ENCODE assay signal across 17 cellular contexts in genomic region chr1:27744556-27744955, GRCh38.
"Had no signal": no experiment of that assay in that cellular context is flagged by ENCODE, and none has a peak within 500 bp of the region (broad histone marks: within the 10 kb centered on the region; RNA-seq: fewer than 3 reads in every experiment).

No MANE protein-coding gene starts in this region.

- H3K27me3 Mint-ChIP-seq: naive thymus-derived CD4-positive, alpha-beta T cell; stimulated activated memory B cell treated with anti-CD40 and anti-IgM and Interleukin-4, amounts not matched to agents 10 μg/mL and 1 μg/mL and 100 μg/mL, for 72 hours; stimulated activated naive CD8-positive, alpha-beta T cell treated with anti-CD3 and anti-CD28 coated beads, Interleukin-15, Interleukin-2, amounts not matched to agents 100 ng/mL and 50 ng/mL, for 24 hours had no signal

- H3K9me3 Mint-ChIP-seq: naive thymus-derived CD4-positive, alpha-beta T cell; stimulated activated memory B cell treated with anti-CD40 and anti-IgM and Interleukin-4, amounts not matched to agents 10 μg/mL and 1 μg/mL and 100 μg/mL, for 72 hours; stimulated activated naive CD8-positive, alpha-beta T cell treated with anti-CD3 and anti-CD28 coated beads, Interleukin-15, Interleukin-2, amounts not matched to agents 100 ng/mL and 50 ng/mL, for 24 hours had no signal

- DNase-seq: dermis blood vessel endothelial cell; foreskin melanocyte; head of caudate nucleus; kidney glomerular epithelial cell; naive thymus-derived CD4-positive, alpha-beta T cell; spleen; stimulated activated CD4-positive, alpha-beta T cell treated with anti-CD3 and anti-CD28 coated beads, Interleukin-15, amount 100 ng/mL, for 24 hours; stimulated activated CD4-positive, alpha-beta T cell treated with anti-CD3 and anti-CD28 coated beads, Interleukin-1b, Interleukin-23, amount 100 ng/mL, for 48 hours; stimulated activated CD4-positive, alpha-beta T cell treated with anti-CD3 and anti-CD28 coated beads, Interleukin-4, amount 100 ng/mL, for 24 hours; tibial artery; upper lobe of right lung had no signal

- H3K4me1 Mint-ChIP-seq: stimulated activated memory B cell treated with anti-CD40 and anti-IgM and Interleukin-4, amounts not matched to agents 10 μg/mL and 1 μg/mL and 100 μg/mL, for 72 hours had no signal

- H3K4me3 ChIP-seq: hepatocyte, spleen, tibial artery, upper lobe of right lung had no signal

- H3K27me3 ChIP-seq: hepatocyte, neutrophil, spleen, tibial artery, upper lobe of right lung had no signal

- FAIRE-seq: colon had no signal

- H3K9me3 ChIP-seq: neutrophil, spleen, tibial artery, upper lobe of right lung had no signal

- H3K4me3 Mint-ChIP-seq: naive thymus-derived CD4-positive, alpha-beta T cell; stimulated activated memory B cell treated with anti-CD40 and anti-IgM and Interleukin-4, amounts not matched to agents 10 μg/mL and 1 μg/mL and 100 μg/mL, for 72 hours; stimulated activated naive CD8-positive, alpha-beta T cell treated with anti-CD3 and anti-CD28 coated beads, Interleukin-15, Interleukin-2, amounts not matched to agents 100 ng/mL and 50 ng/mL, for 24 hours had no signal

- ATAC-seq: naive thymus-derived CD4-positive, alpha-beta T cell; sciatic nerve; stimulated activated memory B cell treated with anti-CD40 and anti-IgM and Interleukin-4, amounts not matched to agents 10 μg/mL and 1 μg/mL and 100 μg/mL, for 72 hours; upper lobe of right lung had no signal

- H3K27ac Mint-ChIP-seq: naive thymus-derived CD4-positive, alpha-beta T cell; stimulated activated memory B cell treated with anti-CD40 and anti-IgM and Interleukin-4, amounts not matched to agents 10 μg/mL and 1 μg/mL and 100 μg/mL, for 72 hours; stimulated activated naive CD8-positive, alpha-beta T cell treated with anti-CD3 and anti-CD28 coated beads, Interleukin-15, Interleukin-2, amounts not matched to agents 100 ng/mL and 50 ng/mL, for 24 hours had no signal
